Comparison of ENCODE assay signal across 1 cellular context in the genomic region with DNA sequence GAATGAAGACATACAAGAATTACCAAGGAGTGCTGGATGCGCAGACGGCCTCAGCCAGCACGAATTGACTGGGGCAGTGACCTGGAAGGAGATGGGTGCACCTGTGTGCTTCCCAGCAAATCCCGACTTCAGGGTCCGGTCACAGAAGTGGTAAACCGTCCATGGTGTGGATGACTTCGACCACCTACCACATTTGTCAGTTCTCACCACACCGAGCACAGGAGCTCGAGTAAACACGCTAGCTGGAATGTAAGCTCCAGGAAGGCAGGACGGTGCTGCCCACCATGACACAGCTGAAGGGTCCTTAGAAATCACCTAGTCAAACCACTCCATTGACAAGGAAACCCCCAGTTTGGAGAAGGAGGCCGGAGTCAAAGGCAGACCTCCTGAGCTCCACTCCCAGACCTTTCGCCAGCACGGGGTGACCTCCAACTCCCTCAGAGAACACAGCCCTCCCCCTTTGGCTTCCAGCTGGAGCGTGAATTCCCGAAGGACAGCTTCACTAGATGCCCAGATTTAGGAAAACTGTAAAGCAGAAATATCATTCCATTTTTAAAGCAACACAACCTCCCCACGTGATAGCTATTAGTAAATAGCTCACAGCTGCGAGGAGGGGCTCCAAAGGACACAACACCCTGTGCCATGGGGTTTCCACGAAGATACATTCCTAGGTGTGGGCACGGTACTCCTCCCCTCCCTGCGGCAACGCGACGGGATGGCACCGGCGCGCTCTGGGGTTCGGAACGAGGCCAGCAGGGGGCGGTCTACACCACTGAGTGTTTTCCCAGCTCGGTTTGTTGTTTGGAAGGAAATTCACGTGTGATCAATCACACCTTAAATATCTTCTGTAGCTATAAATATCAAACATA.
TF ChIP-seq lines count a peak whose summit lies in the region.

No MANE protein-coding gene starts in this region.

TF ChIP-seq in HCT116, 20 proteins besides CTCF, POLR2A, EP300 and RAD21 (continued from another document):
- TF ChIP-seq ZBTB33 (IDR thresholded peaks at IDR 0.05; ENCODE audit: extremely low read depth, insufficient replicate concordance, low read length) (no peak), JUND (IDR thresholded peaks at IDR 0.05) (no peak), EZH2phosphoT487 (IDR thresholded peaks at IDR 0.05; ENCODE audit: borderline replicate concordance) (no peak), EGR1 (IDR thresholded peaks at IDR 0.05; ENCODE audit: low read depth) (no peak), YY1 (IDR thresholded peaks at IDR 0.05; ENCODE audit: extremely low read depth, insufficient replicate concordance, low read depth, low read length) (no peak), ZFX (IDR thresholded peaks at IDR 0.05) (no peak), EZH2 (IDR thresholded peaks at IDR 0.05) (no peak), FOSL1 (IDR thresholded peaks at IDR 0.05; ENCODE audit: low read depth) (no peak), ATF3 (IDR thresholded peaks at IDR 0.05) (no peak), SIN3A (IDR thresholded peaks at IDR 0.05; ENCODE audit: low read depth) (no peak), REST (IDR thresholded peaks at IDR 0.05; ENCODE audit: low read depth) (no peak)
